24 cellular contexts compared by ENCODE assay signal in genomic region chr12:2288875-2289274, GRCh38.
DNase-seq lines count a peak whose midpoint lies in the region; ATAC-seq, FAIRE-seq and TF ChIP-seq lines count a peak whose summit lies in the region.
"Had no signal": no experiment of that assay in that cellular context is flagged by ENCODE, and none has a peak within 500 bp of the region (broad histone marks: within the 10 kb centered on the region; RNA-seq: fewer than 3 reads in every experiment).

No MANE protein-coding gene starts in this region.

- H3K4me1 Mint-ChIP-seq in osteocyte (ENCODE audit: unreplicated experiment), result peaks cover 99% of the 10 kb centered on the region

- no peaks in the 10 kb centered on the region for H3K27me3 ChIP-seq in ascending aorta
- H3K27me3 ChIP-seq: neural progenitor cell, stomach, upper lobe of left lung had no signal

- H3K27ac Mint-ChIP-seq in osteocyte (ENCODE audit: unreplicated experiment), result peak overlapping the region; percentile 96
- H3K27ac Mint-ChIP-seq: activated naive CD8-positive, alpha-beta T cell; endodermal cell; neural progenitor cell had no signal

- peak overlapping the region; percentile 77 to 87 for H3K27ac ChIP-seq in ascending aorta
- H3K27ac ChIP-seq: neural progenitor cell had no signal

- no peaks in the 10 kb centered on the region for H3K36me3 Mint-ChIP-seq in osteocyte (ENCODE audit: unreplicated experiment)
- H3K36me3 Mint-ChIP-seq: activated naive CD8-positive, alpha-beta T cell; neural progenitor cell had no signal

- no peaks in the 10 kb centered on the region for H3K9me3 Mint-ChIP-seq in osteocyte (ENCODE audit: unreplicated experiment)
- H3K9me3 Mint-ChIP-seq: endodermal cell, neural progenitor cell had no signal

- TF ChIP-seq CTCF in ascending aorta (IDR thresholded peaks at IDR 0.05) (no peak), osteocyte (IDR thresholded peaks at IDR 0.05) (no peak)

- H3K27me3 Mint-ChIP-seq in osteocyte (ENCODE audit: unreplicated experiment), result no peaks in the 10 kb centered on the region

- no peaks in the 10 kb centered on the region for H3K9me3 ChIP-seq in ascending aorta
- H3K9me3 ChIP-seq: left lung, mucosa of descending colon, stomach, upper lobe of left lung had no signal

- H3K4me1 ChIP-seq in ascending aorta, result peaks cover 10 to 56% of the 10 kb centered on the region in 2 donors
- H3K4me1 ChIP-seq: neural progenitor cell had no signal

- no peak for ATAC-seq in GM18867 (IDR thresholded peaks at IDR 0.05; ENCODE audit: unreplicated experiment)
- ATAC-seq: left lung, mucosa of descending colon had no signal

- H3K36me3 ChIP-seq in ascending aorta, result no peaks in the 10 kb centered on the region
- H3K36me3 ChIP-seq: left lung, neural progenitor cell, stomach, upper lobe of left lung had no signal

- no peak overlapping the region for H3K4me3 ChIP-seq in ascending aorta
- H3K4me3 ChIP-seq: left lung, mucosa of descending colon, neural progenitor cell, stomach, upper lobe of left lung had no signal

- intact Hi-C loops in ascending aorta (cut with DNase I), result loop anchor here (5.0 kb wide), 4 partner anchors 48 to 293 kb away; partner anchors contain the start of gene CACNA1C

- no peak overlapping the region for H3K4me3 Mint-ChIP-seq in osteocyte (ENCODE audit: unreplicated experiment)
- H3K4me3 Mint-ChIP-seq: activated naive CD8-positive, alpha-beta T cell; endodermal cell; neural progenitor cell had no signal

- DNase-seq in EL (peak; percentile 63), NCI-H1694 treated with DMSO at 0.1 percent for 48 hours (lab: John Stamatoyannopoulos, UW) (peak; percentile 62), ascending aorta (ENCODE audit: low spot score in 2 of 2) (peak in 1 of 2 donors; percentile 40), osteocyte (ENCODE audit: extremely low spot score, unreplicated experiment) (no peak), GM19239 (ENCODE audit: insufficient read length, low spot score) (no peak)
- DNase-seq in activated CD4-positive, CD25-positive, alpha-beta regulatory T cell (lab: John Stamatoyannopoulos, UW), result no peak
- DNase-seq: activated CD4-positive, alpha-beta T cell treated with anti-CD3 and anti-CD28 coated beads for 1 hour; AML-193; COR-L47; head of caudate nucleus; left lung; mucosa of descending colon; NCI-H1417 treated with DMSO at 0.1 percent for 48 hours; NCI-H446 treated with DMSO at 0.1 percent for 48 hours; RPMI8226; stimulated activated CD4-positive, alpha-beta T cell treated with anti-CD3 and anti-CD28 coated beads, Interleukin-4, amount 100 ng/mL, for 24 hours; stomach; T1000; upper lobe of left lung had no signal

- no peak for FAIRE-seq in GM19239 (lab: Jason Lieb, UNC)
- FAIRE-seq: GM18507 had no signal

Comparison
In these comparisons a context has a peak if more than half of its experiments do, and no peak if none do; other contexts are left out.
1. DNase-seq: peak in EL (single experiment) and NCI-H1694 treated with DMSO at 0.1 percent for 48 hours (single experiment); none in osteocyte (single experiment), GM19239 (single experiment) and activated CD4-positive, CD25-positive, alpha-beta regulatory T cell (0 of 4).